In genomic region chr13:78382481-78382880, GRCh38 we compare ENCODE assay signal across 14 cellular contexts.
"Had no signal": no experiment of that assay in that cellular context is flagged by ENCODE, and none has a peak within 500 bp of the region (broad histone marks: within the 10 kb centered on the region; RNA-seq: fewer than 3 reads in every experiment).

No MANE protein-coding gene starts in this region.

- H3K4me3 ChIP-seq: dorsolateral prefrontal cortex, sigmoid colon, transverse colon had no signal

- H3K9me3 ChIP-seq: sigmoid colon, transverse colon had no signal

- DNase-seq: activated CD4-positive, alpha-beta T cell treated with anti-CD3 and anti-CD28 coated beads, Interleukin-2, amount 50 U/mL, for 48 hours; activated CD4-positive, CD25-positive, alpha-beta regulatory T cell treated with anti-CD3 and anti-CD28 coated beads, Interleukin-2, amount 50 U/mL, for 72 hours; activated CD8-positive, alpha-beta memory T cell treated with anti-CD3 and anti-CD28 coated beads, Interleukin-2, amount 10 ng/mL, durations not matched to agents 7 days and 5 days; activated gamma-delta T cell; activated T-cell treated with anti-CD3 and anti-CD28 coated beads, Interleukin-2, amount 50 U/mL, for 4 hours; immature natural killer cell; mammary epithelial cell; natural killer cell; nucleus accumbens; sigmoid colon; stimulated activated CD4-positive, alpha-beta T cell treated with anti-CD3 and anti-CD28 coated beads, Interleukin-2, amount 100 ng/mL, for 24 hours; stimulated activated naive B cell treated with anti-CD40 and anti-IgM and Interleukin-4, amounts not matched to agents 10 μg/mL and 1 μg/mL and 100 μg/mL, for 72 hours; transverse colon had no signal

- H3K4me1 ChIP-seq: sigmoid colon, transverse colon had no signal

- ATAC-seq: activated CD8-positive, alpha-beta memory T cell treated with anti-CD3 and anti-CD28 coated beads, Interleukin-2, amount 10 ng/mL, durations not matched to agents 7 days and 5 days; activated T-cell treated with anti-CD3 and anti-CD28 coated beads, Interleukin-2, amount 50 U/mL, for 4 hours; natural killer cell; stimulated activated naive B cell treated with anti-CD40 and anti-IgM and Interleukin-4, amounts not matched to agents 10 μg/mL and 1 μg/mL and 100 μg/mL, for 72 hours had no signal

- H3K27me3 ChIP-seq: sigmoid colon, transverse colon had no signal

- H3K36me3 ChIP-seq: sigmoid colon, transverse colon had no signal

- H3K27ac ChIP-seq: dorsolateral prefrontal cortex, sigmoid colon, transverse colon had no signal
